In the genomic region with DNA sequence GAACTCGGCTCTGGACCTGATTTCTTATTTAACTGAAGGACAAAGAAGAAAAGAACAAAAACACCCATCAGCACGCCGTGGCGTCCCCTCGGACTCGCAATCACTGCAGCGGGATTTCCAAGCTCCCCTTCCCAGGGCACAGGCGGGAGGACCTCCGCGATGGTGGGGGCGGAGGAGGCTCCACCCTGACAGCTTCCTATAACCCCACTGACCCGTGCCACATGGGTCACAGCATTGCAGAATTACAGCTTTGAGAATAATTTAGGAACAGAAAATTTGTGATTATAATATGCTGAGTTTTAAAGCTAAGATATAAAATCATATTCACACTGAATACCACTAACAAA, we compare ENCODE assay signal across 12 cellular contexts.
DNase-seq lines count a peak whose midpoint lies in the region; ATAC-seq and TF ChIP-seq lines count a peak whose summit lies in the region.
"Had no signal": no experiment of that assay in that cellular context is flagged by ENCODE, and none has a peak within 500 bp of the region (broad histone marks: within the 10 kb centered on the region; RNA-seq: fewer than 3 reads in every experiment).

No MANE protein-coding gene starts in this region.

- peak overlapping the region; percentile 22; the same call in 1 of the 2 replicates for H3K27ac Mint-ChIP-seq in HFFc6
- no peak overlapping the region for H3K27ac Mint-ChIP-seq in activated CD4-positive, alpha-beta T cell treated with anti-CD3 and anti-CD28 coated beads, Interleukin-2, amount 10 ng/mL, durations not matched to agents 7 days and 5 days

- ATAC-seq in left lobe of liver: peak; percentile 83

- POLR2A ChIA-PET in activated CD4-positive, alpha-beta T cell treated with anti-CD3 and anti-CD28 coated beads, Interleukin-2, amount 10 ng/mL, durations not matched to agents 7 days and 5 days (lab: Charles Lee): no interaction called here

- peaks cover 12% of the 10 kb centered on the region for H3K4me1 Mint-ChIP-seq in HFFc6 (ENCODE audit: low read depth)
- no peaks in the 10 kb centered on the region for H3K4me1 Mint-ChIP-seq in activated CD4-positive, alpha-beta T cell treated with anti-CD3 and anti-CD28 coated beads, Interleukin-2, amount 10 ng/mL, durations not matched to agents 7 days and 5 days

- H3K9me3 ChIP-seq in ectodermal cell (ENCODE audit: control insufficient read depth, low read length) (no peaks in the 10 kb centered on the region), skeletal muscle satellite cell (replicated peaks; ENCODE audit: low read length) (no peaks in the 10 kb centered on the region)

- WGBS in ectodermal cell, 2 experiments: 9 to 10% methylated on average over 11 to 12 of the region's 12 CpGs

- peak overlapping the region; percentile 52 for H3K9ac ChIP-seq in skeletal muscle satellite cell (ENCODE audit: low read depth, low read length)

- H3K4me2 ChIP-seq in skeletal muscle satellite cell (ENCODE audit: low read length): peak overlapping the region; percentile 91

- peak overlapping the region; percentile 86 for H3K4me3 Mint-ChIP-seq in HFFc6
- no peak overlapping the region for H3K4me3 Mint-ChIP-seq in activated CD4-positive, alpha-beta T cell treated with anti-CD3 and anti-CD28 coated beads, Interleukin-2, amount 10 ng/mL, durations not matched to agents 7 days and 5 days

- H3K27ac ChIP-seq in ectodermal cell (ENCODE audit: insufficient read depth, low read depth, low read length, poor library complexity, severe bottlenecking): no peak overlapping the region

- H3K4me3 ChIP-seq in ectodermal cell (ENCODE audit: insufficient read depth, low read depth, low read length) (peak overlapping the region; percentile 18), skeletal muscle satellite cell (ENCODE audit: low read length) (peak overlapping the region; percentile 69)

- H3K36me3 ChIP-seq in ectodermal cell (ENCODE audit: control insufficient read depth, insufficient read depth, low read length) (no peaks in the 10 kb centered on the region), skeletal muscle satellite cell (ENCODE audit: insufficient read depth, low read length) (no peaks in the 10 kb centered on the region)

- no peaks in the 10 kb centered on the region for H3K9me3 Mint-ChIP-seq in HFFc6
- H3K9me3 Mint-ChIP-seq in activated CD4-positive, alpha-beta T cell treated with anti-CD3 and anti-CD28 coated beads, Interleukin-2, amount 10 ng/mL, durations not matched to agents 7 days and 5 days: no peaks in the 10 kb centered on the region

- in situ Hi-C loops in KBM-7 (cut with MboI; ENCODE audit: low pct_unique_long_range_greater_than_20kb, low sequenced_read_pairs): no loop called here

- H3K27me3 Mint-ChIP-seq in HFFc6 (ENCODE audit: insufficient read depth): no peaks in the 10 kb centered on the region; the same call in none of the 2 replicates
- peaks cover 19% of the 10 kb centered on the region for H3K27me3 Mint-ChIP-seq in activated CD4-positive, alpha-beta T cell treated with anti-CD3 and anti-CD28 coated beads, Interleukin-2, amount 10 ng/mL, durations not matched to agents 7 days and 5 days

- CTCF ChIA-PET in activated CD4-positive, alpha-beta T cell treated with anti-CD3 and anti-CD28 coated beads, Interleukin-2, amount 10 ng/mL, durations not matched to agents 7 days and 5 days (lab: Charles Lee): no interaction called here

- H3K4me1 ChIP-seq in ectodermal cell (ENCODE audit: control insufficient read depth, insufficient read depth, low read length) (no peaks in the 10 kb centered on the region), skeletal muscle satellite cell (ENCODE audit: control insufficient read depth, insufficient read depth, low read length) (peaks cover 12% of the 10 kb centered on the region)

- H3K36me3 Mint-ChIP-seq in HFFc6 (ENCODE audit: low read depth): no peaks in the 10 kb centered on the region
- H3K36me3 Mint-ChIP-seq in activated CD4-positive, alpha-beta T cell treated with anti-CD3 and anti-CD28 coated beads, Interleukin-2, amount 10 ng/mL, durations not matched to agents 7 days and 5 days (ENCODE audit: low read depth): no peaks in the 10 kb centered on the region

- no peak for DNase-seq in HFFc6
- no peak for DNase-seq in left lobe of liver (ENCODE audit: low spot score)
- no peak for DNase-seq in activated CD4-positive, alpha-beta T cell treated with anti-CD3 and anti-CD28 coated beads, Interleukin-2, amount 10 ng/mL, durations not matched to agents 7 days and 5 days
- no peak for DNase-seq in COLO829 (ENCODE audit: low spot score)
- DNase-seq in AG08396 (ENCODE audit: low spot score): no peak
- DNase-seq in KBM-7: no peak
- DNase-seq: activated effector memory CD4-positive, alpha-beta T cell treated with anti-CD3 and anti-CD28 coated beads, Interleukin-2, amount 50 U/mL, for 16 hours; DND-41; NCI-H146; stimulated activated CD4-positive, alpha-beta T cell treated with anti-CD3 and anti-CD28 coated beads, Interleukin-4, amount 100 ng/mL, for 24 hours had no signal

- peaks cover 13% of the 10 kb centered on the region for H3K27me3 ChIP-seq in ectodermal cell (ENCODE audit: control insufficient read depth, insufficient read depth, low read length, poor library complexity, severe bottlenecking)
- H3K27me3 ChIP-seq in skeletal muscle satellite cell (ENCODE audit: control insufficient read depth, insufficient read depth, low read length): no peaks in the 10 kb centered on the region

- no peak for TF ChIP-seq CTCF in HFFc6 (IDR thresholded peaks at IDR 0.05)
